ENCODE assay signal across 11 cellular contexts in genomic region chr1:183097438-183098051, GRCh38.
A peak's percentile ranks its signal among the peaks of the same experiment; 100 is the strongest.
DNase-seq lines count a peak whose midpoint lies in the region; ATAC-seq and TF ChIP-seq lines count a peak whose summit lies in the region.
"Had no signal": no experiment of that assay in that cellular context is flagged by ENCODE, and none has a peak within 500 bp of the region (broad histone marks: within the 10 kb centered on the region; RNA-seq: fewer than 3 reads in every experiment).

No MANE protein-coding gene starts in this region.

- POLR2A ChIA-PET in AG04449 (lab: Yijun Ruan, JAX), result interaction anchor here (0.6 kb wide), 2 partner anchors 144 to 243 kb away, joined by 3 read pairs; no protein-coding TSS in a partner anchor

- H3K36me3 Mint-ChIP-seq in effector memory CD8-positive, alpha-beta T cell (ENCODE audit: insufficient read depth), result no peaks in the 10 kb centered on the region
- H3K36me3 Mint-ChIP-seq: brain had no signal

- H3K9ac ChIP-seq in HUES48 (ENCODE audit: low read depth, low read length) (no peak overlapping the region), muscle layer of colon (ENCODE audit: low read length) (no peak overlapping the region)

- TF ChIP-seq CTCF in AG04449 (IDR thresholded peaks at IDR 0.05; ENCODE audit: insufficient read depth, low read length, missing control alignments), result no peak

- no peaks in the 10 kb centered on the region for H3K4me1 Mint-ChIP-seq in effector memory CD8-positive, alpha-beta T cell (ENCODE audit: low read depth in 2 of 2)

- no peak overlapping the region for H3K4me3 Mint-ChIP-seq in effector memory CD8-positive, alpha-beta T cell

- H3K9me3 Mint-ChIP-seq in effector memory CD8-positive, alpha-beta T cell, result no peaks in the 10 kb centered on the region
- H3K9me3 Mint-ChIP-seq: brain had no signal

- H3K27me3 Mint-ChIP-seq in effector memory CD8-positive, alpha-beta T cell, result peaks cover 22 to 32% of the 10 kb centered on the region in 2 donors
- H3K27me3 Mint-ChIP-seq: brain had no signal

- H3K4me1 ChIP-seq in HUES48 (ENCODE audit: control insufficient read depth, insufficient read depth, low read length), result peaks cover 69% of the 10 kb centered on the region
- H3K4me1 ChIP-seq in muscle layer of colon (ENCODE audit: insufficient read depth, low read length), result peaks cover 72% of the 10 kb centered on the region

- CTCF ChIA-PET in AG04449 (lab: Yijun Ruan, JAX), result interaction anchor here (0.9 to 1.6 kb wide), 2 partner anchors 12 to 135 kb away, joined by 4 to 9 read pairs; no protein-coding TSS in a partner anchor

- no peak overlapping the region for H3K27ac Mint-ChIP-seq in effector memory CD8-positive, alpha-beta T cell
- H3K27ac Mint-ChIP-seq: brain had no signal

- H3K4me3 ChIP-seq in AG04449 (ENCODE audit: low read depth, low read length) (no peak overlapping the region), HUES48 (ENCODE audit: low read depth, low read length) (no peak overlapping the region), muscle layer of colon (ENCODE audit: low read depth in 1 of 2, low read length in 2 of 2) (peak overlapping the region in 1 of 2 donors; percentile 21)

- DNase-seq in AG04449 (ENCODE audit: low read depth, low spot score) (peak; percentile 70), dedifferentiated amniotic fluid mesenchymal stem cell (ENCODE audit: extremely low spot score) (peak; percentile 52), AG08395 (ENCODE audit: low spot score) (no peak)
- no peak for DNase-seq in activated CD8-positive, alpha-beta memory T cell treated with anti-CD3 and anti-CD28 coated beads, Interleukin-2, amount 50 U/mL, for 48 hours
- DNase-seq in effector memory CD8-positive, alpha-beta T cell, result no peak
- DNase-seq: activated CD8-positive, alpha-beta memory T cell treated with anti-CD3 and anti-CD28 coated beads for 24 hours; NCI-H2081 treated with DMSO at 0.1 percent for 48 hours had no signal

- no peak for ATAC-seq in HG03439 (IDR thresholded peaks at IDR 0.05; ENCODE audit: unreplicated experiment)
- no peak for ATAC-seq in effector memory CD8-positive, alpha-beta T cell (replicated peaks)

- H3K36me3 ChIP-seq in HUES48 (ENCODE audit: control insufficient read depth, insufficient read depth, low read length) (no peaks in the 10 kb centered on the region), muscle layer of colon (ENCODE audit: insufficient read depth, low read length) (no peaks in the 10 kb centered on the region)

- H3K27me3 ChIP-seq in HUES48 (ENCODE audit: control insufficient read depth, insufficient read depth, low read length) (no peaks in the 10 kb centered on the region), muscle layer of colon (ENCODE audit: control insufficient read depth in 1 of 2, insufficient read depth in 2 of 2, low read length in 2 of 2) (no peaks in the 10 kb centered on the region)

- H3K9me3 ChIP-seq in HUES48 (ENCODE audit: control insufficient read depth, insufficient read depth, low read length), result no peaks in the 10 kb centered on the region
- H3K9me3 ChIP-seq in muscle layer of colon (ENCODE audit: low read length), result no peaks in the 10 kb centered on the region

- H3K27ac ChIP-seq in HUES48 (ENCODE audit: low read depth, low read length) (peak overlapping the region; percentile 68), muscle layer of colon (ENCODE audit: low read depth, low read length) (peak overlapping the region; percentile 82)

Comparison
In these comparisons a context has a peak if more than half of its experiments do, and no peak if none do; other contexts are left out.
1. DNase-seq: peak in AG04449 (single experiment) and dedifferentiated amniotic fluid mesenchymal stem cell (single experiment); none in AG08395 (single experiment), activated CD8-positive, alpha-beta memory T cell treated with anti-CD3 and anti-CD28 coated beads, Interleukin-2, amount 50 U/mL, for 48 hours (single experiment) and effector memory CD8-positive, alpha-beta T cell (0 of 3).